ENCODE assay signal across 28 cellular contexts in genomic region chr1:10630661-10631120, GRCh38.
DNase-seq lines count a peak whose midpoint lies in the region; ATAC-seq and TF ChIP-seq lines count a peak whose summit lies in the region.
"Had no signal": no experiment of that assay in that cellular context is flagged by ENCODE, and none has a peak within 500 bp of the region (broad histone marks: within the 10 kb centered on the region; RNA-seq: fewer than 3 reads in every experiment).

No MANE protein-coding gene starts in this region.

- H3K9ac ChIP-seq in SK-N-SH, result no peak overlapping the region
- H3K9ac ChIP-seq: GM23248 had no signal

- POLR2A ChIA-PET in SK-N-SH (lab: Yijun Ruan, JAX), result no interaction called here

- CTCF ChIA-PET in SK-N-SH (lab: Yijun Ruan, JAX), result interaction anchor here (1.3 kb wide), 1 partner anchor 9 kb away, joined by 4 read pairs; no protein-coding TSS in a partner anchor

- H3K27me3 Mint-ChIP-seq in glutamatergic neuron (ENCODE audit: unreplicated experiment), result peaks cover 4% of the 10 kb centered on the region

- no peak overlapping the region for H2AFZ ChIP-seq in SK-N-SH (ENCODE audit: low read depth)
- H2AFZ ChIP-seq: GM23248 had no signal

- H3K36me3 Mint-ChIP-seq in glutamatergic neuron (ENCODE audit: unreplicated experiment), result no peaks in the 10 kb centered on the region

- no peaks in the 10 kb centered on the region for H3F3A ChIP-seq in SK-N-SH (replicated peaks; ENCODE audit: insufficient read depth)

- H3K27me3 ChIP-seq in SK-N-SH (ENCODE audit: insufficient read depth) (no peaks in the 10 kb centered on the region), RWPE2 (ENCODE audit: insufficient read depth, poor library complexity, severe bottlenecking) (no peaks in the 10 kb centered on the region), spleen (replicated peaks in 1 of 7) (no peaks in the 10 kb centered on the region)
- H3K27me3 ChIP-seq: BE2C, MG63, tibial nerve had no signal

- H3K4me1 ChIP-seq in SK-N-SH (ENCODE audit: control insufficient read depth in 1 of 2, insufficient read depth in 2 of 2, low read depth in 1 of 2, low read length in 1 of 2) (peaks cover 5 to 33% of the 10 kb centered on the region in 2 experiments; a peak in 2 of 4 replicates), RWPE2 (ENCODE audit: insufficient read depth, poor library complexity, severe bottlenecking) (peaks cover 14% of the 10 kb centered on the region), spleen (peaks cover 0 to 8% (median 0%) of the 10 kb centered on the region in 6 donors)

- H3K27ac Mint-ChIP-seq in glutamatergic neuron (ENCODE audit: unreplicated experiment), result no peak overlapping the region
- H3K27ac Mint-ChIP-seq: activated CD8-positive, alpha-beta T cell treated with anti-CD3 and anti-CD28 coated beads, Interleukin-2, amount 10 ng/mL, durations not matched to agents 7 days and 5 days had no signal

- H3K4me3 ChIP-seq in SK-N-SH (ENCODE audit: low read depth in 2 of 2, low read length in 1 of 2) (no peak overlapping the region), RWPE2 (ENCODE audit: severe bottlenecking) (no peak overlapping the region), spleen (no peak overlapping the region)
- H3K4me3 ChIP-seq: GM23248, MG63, tibial nerve had no signal

- peaks cover 0 to 5% of the 10 kb centered on the region in 2 experiments for H3K36me3 ChIP-seq in SK-N-SH (replicated peaks in 1 of 2; ENCODE audit: control insufficient read depth in 1 of 2, insufficient read depth in 2 of 2, low read length in 1 of 2)
- H3K36me3 ChIP-seq in RWPE2 (ENCODE audit: low read depth), result no peaks in the 10 kb centered on the region
- H3K36me3 ChIP-seq in spleen, result peaks cover 0 to 81% (median 37%) of the 10 kb centered on the region in 6 donors
- H3K36me3 ChIP-seq: BE2C had no signal

- TF ChIP-seq RAD21 in SK-N-SH (IDR thresholded peaks at IDR 0.05; ENCODE audit: low read length), result no peak

- ATAC-seq in SK-N-SH treated with all-trans-retinoic acid at 6 μM for 48 hours (no peak), RWPE2 (ENCODE audit: low read depth) (no peak), HG02678 (IDR thresholded peaks at IDR 0.05; ENCODE audit: unreplicated experiment) (no peak), HG02852 (IDR thresholded peaks at IDR 0.05; ENCODE audit: unreplicated experiment) (no peak), HG03432 (IDR thresholded peaks at IDR 0.05; ENCODE audit: unreplicated experiment) (no peak)
- ATAC-seq: activated CD4-positive, CD25-positive, alpha-beta regulatory T cell treated with anti-CD3 and anti-CD28 coated beads, Interleukin-2, amount 50 U/mL, for 24 hours; activated CD8-positive, alpha-beta T cell treated with anti-CD3 and anti-CD28 coated beads, Interleukin-2, amount 10 ng/mL, durations not matched to agents 7 days and 5 days; activated T-cell treated with anti-CD3 and anti-CD28 coated beads, Interleukin-2, amount 50 U/mL, for 4 hours; stimulated activated naive CD8-positive, alpha-beta T cell treated with anti-CD3 and anti-CD28 coated beads, Interleukin-15, Interleukin-2, amounts not matched to agents 100 U/mL and 50 U/mL, for 24 hours had no signal

- H3K27ac ChIP-seq in SK-N-SH (ENCODE audit: low read depth in 2 of 2, low read length in 1 of 2), result peak overlapping the region in 1 of 2 experiments; percentile 9; a peak in 1 of 4 replicates
- H3K27ac ChIP-seq in RWPE2 (ENCODE audit: poor library complexity, severe bottlenecking), result no peak overlapping the region
- H3K27ac ChIP-seq in spleen, result no peak overlapping the region
- H3K27ac ChIP-seq: epithelial cell of prostate, GM23248 had no signal

- peaks cover 4% of the 10 kb centered on the region for H3K9me3 Mint-ChIP-seq in glutamatergic neuron (ENCODE audit: unreplicated experiment)
- H3K9me3 Mint-ChIP-seq: activated T-cell treated with anti-CD3 and anti-CD28 coated beads, Interleukin-2, amount 50 U/mL, for 4 hours; neural crest cell had no signal

- DNase-seq in SK-N-SH (peak; percentile 58), RWPE2 (ENCODE audit: low spot score) (peak; percentile 57), glutamatergic neuron (peak; percentile 10), spleen (peak; percentile 49)
- DNase-seq: activated CD8-positive, alpha-beta T cell treated with anti-CD3 and anti-CD28 coated beads, Interleukin-2, amount 10 ng/mL, durations not matched to agents 7 days and 5 days; activated naive CD4-positive, alpha-beta T cell; activated T-cell treated with anti-CD3 and anti-CD28 coated beads, Interleukin-2, amount 50 U/mL, for 4 hours; amniotic stem cell; BE2C; central memory CD4-positive, alpha-beta T cell; foreskin fibroblast; GM23248; hippocampal formation; MG63; NCI-H1417 treated with DMSO at 0.1 percent for 48 hours; NCI-H510A; NK-92 treated with Interleukin-12 subunit alpha and Interleukin-12 subunit beta, amount 100 ng/mL, for 24 hours; stimulated activated CD4-positive, alpha-beta T cell treated with anti-CD3 and anti-CD28 coated beads, Interleukin-4, amount 100 ng/mL, for 1 hour; stimulated activated naive CD8-positive, alpha-beta T cell treated with anti-CD3 and anti-CD28 coated beads, Interleukin-15, Interleukin-2, amounts not matched to agents 100 U/mL and 50 U/mL, for 24 hours; T1000 had no signal

- TF ChIP-seq CTCF in SK-N-SH (IDR thresholded peaks at IDR 0.05), result no peak
- no peak for TF ChIP-seq CTCF in RWPE2 (IDR thresholded peaks at IDR 0.05; ENCODE audit: poor library complexity, severe bottlenecking)
- TF ChIP-seq CTCF in glutamatergic neuron (IDR thresholded peaks at IDR 0.05; ENCODE audit: partially characterized antibody, unreplicated experiment), result no peak
- TF ChIP-seq CTCF in spleen (IDR thresholded peaks at IDR 0.05 in 8 of 11, conservative IDR thresholded peaks at IDR 0.05 in 3 of 11), result no peak

- no peaks in the 10 kb centered on the region for H3K9me2 ChIP-seq in SK-N-SH

- no peak overlapping the region for H3K4me3 Mint-ChIP-seq in glutamatergic neuron (ENCODE audit: unreplicated experiment)
- H3K4me3 Mint-ChIP-seq: activated CD8-positive, alpha-beta T cell treated with anti-CD3 and anti-CD28 coated beads, Interleukin-2, amount 10 ng/mL, durations not matched to agents 7 days and 5 days; activated T-cell treated with anti-CD3 and anti-CD28 coated beads, Interleukin-2, amount 50 U/mL, for 4 hours; neural crest cell had no signal

- intact Hi-C loops in spleen (cut with DNase I; ENCODE audit: low total_unique reads), result no loop called here

- H3K79me2 ChIP-seq in SK-N-SH (ENCODE audit: insufficient read depth), result no peaks in the 10 kb centered on the region

- no peaks in the 10 kb centered on the region for H4K20me1 ChIP-seq in SK-N-SH (ENCODE audit: insufficient read depth)

- no peak for TF ChIP-seq POLR2A in spleen (IDR thresholded peaks at IDR 0.05)

- H3K4me1 Mint-ChIP-seq in glutamatergic neuron (ENCODE audit: low read depth, unreplicated experiment), result peaks cover 12% of the 10 kb centered on the region

- no peak for TF ChIP-seq EP300 in SK-N-SH (IDR thresholded peaks at IDR 0.05; ENCODE audit: borderline replicate concordance in 1 of 2, low read depth in 1 of 2, low read length in 1 of 2)

- 92% methylated on average over 12 of the region's 13 CpGs for WGBS in SK-N-SH (ENCODE audit: low lambda C conversion rate)
- WGBS in spleen, 5 donors, result 78 to 90% (median 85%) methylated on average over 8 to 13 of the region's 13 CpGs

- H3K4me2 ChIP-seq in SK-N-SH, result no peak overlapping the region

- no peaks in the 10 kb centered on the region for H3K9me3 ChIP-seq in SK-N-SH
- H3K9me3 ChIP-seq in RWPE2 (ENCODE audit: severe bottlenecking), result no peaks in the 10 kb centered on the region
- H3K9me3 ChIP-seq in spleen, result no peaks in the 10 kb centered on the region
- H3K9me3 ChIP-seq: BE2C, MG63, tibial nerve had no signal

TF ChIP-seq in SK-N-SH, 30 proteins besides CTCF, POLR2A, EP300 and RAD21 (continues in another document):
- TF ChIP-seq, protein P1, sequence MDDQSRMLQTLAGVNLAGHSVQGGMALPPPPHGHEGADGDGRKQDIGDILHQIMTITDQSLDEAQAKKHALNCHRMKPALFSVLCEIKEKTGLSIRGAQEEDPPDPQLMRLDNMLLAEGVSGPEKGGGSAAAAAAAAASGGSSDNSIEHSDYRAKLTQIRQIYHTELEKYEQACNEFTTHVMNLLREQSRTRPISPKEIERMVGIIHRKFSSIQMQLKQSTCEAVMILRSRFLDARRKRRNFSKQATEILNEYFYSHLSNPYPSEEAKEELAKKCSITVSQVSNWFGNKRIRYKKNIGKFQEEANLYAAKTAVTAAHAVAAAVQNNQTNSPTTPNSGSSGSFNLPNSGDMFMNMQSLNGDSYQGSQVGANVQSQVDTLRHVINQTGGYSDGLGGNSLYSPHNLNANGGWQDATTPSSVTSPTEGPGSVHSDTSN (IDR thresholded peaks at IDR 0.05), result no peak
- TF ChIP-seq MAX (IDR thresholded peaks at IDR 0.05; ENCODE audit: low read depth), result no peak
- TF ChIP-seq FOXM1 (IDR thresholded peaks at IDR 0.05; ENCODE audit: low read depth), result no peak
- TF ChIP-seq EZH2phosphoT487 (IDR thresholded peaks at IDR 0.05; ENCODE audit: borderline replicate concordance, low read depth), result no peak
- no peak for TF ChIP-seq MXI1 (IDR thresholded peaks at IDR 0.05; ENCODE audit: low read depth, low read length)
- TF ChIP-seq FOSL2 (IDR thresholded peaks at IDR 0.05; ENCODE audit: borderline replicate concordance, low read depth), result no peak
- no peak for TF ChIP-seq RFX5 (IDR thresholded peaks at IDR 0.05; ENCODE audit: low read length)

TF ChIP-seq in SK-N-SH treated with all-trans-retinoic acid at 6 μM for 48 hours, 23 proteins besides CTCF, POLR2A, EP300 and RAD21 (continues in another document):
- TF ChIP-seq, protein P2, sequence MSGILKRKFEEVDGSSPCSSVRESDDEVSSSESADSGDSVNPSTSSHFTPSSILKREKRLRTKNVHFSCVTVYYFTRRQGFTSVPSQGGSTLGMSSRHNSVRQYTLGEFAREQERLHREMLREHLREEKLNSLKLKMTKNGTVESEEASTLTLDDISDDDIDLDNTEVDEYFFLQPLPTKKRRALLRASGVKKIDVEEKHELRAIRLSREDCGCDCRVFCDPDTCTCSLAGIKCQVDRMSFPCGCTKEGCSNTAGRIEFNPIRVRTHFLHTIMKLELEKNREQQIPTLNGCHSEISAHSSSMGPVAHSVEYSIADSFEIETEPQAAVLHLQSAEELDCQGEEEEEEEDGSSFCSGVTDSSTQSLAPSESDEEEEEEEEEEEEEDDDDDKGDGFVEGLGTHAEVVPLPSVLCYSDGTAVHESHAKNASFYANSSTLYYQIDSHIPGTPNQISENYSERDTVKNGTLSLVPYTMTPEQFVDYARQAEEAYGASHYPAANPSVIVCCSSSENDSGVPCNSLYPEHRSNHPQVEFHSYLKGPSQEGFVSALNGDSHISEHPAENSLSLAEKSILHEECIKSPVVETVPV (CRISPR knock-in tag; IDR thresholded peaks at IDR 0.05), result no peak
- TF ChIP-seq BACH2 (CRISPR knock-in tag; IDR thresholded peaks at IDR 0.05; ENCODE audit: borderline replicate concordance), result no peak
- no peak for TF ChIP-seq ZC3H10 (CRISPR knock-in tag; IDR thresholded peaks at IDR 0.05)
- no peak for TF ChIP-seq ISL1 (CRISPR knock-in tag; IDR thresholded peaks at IDR 0.05)
- TF ChIP-seq TCF4 (CRISPR knock-in tag; IDR thresholded peaks at IDR 0.05; ENCODE audit: borderline replicate concordance), result no peak
- no peak for TF ChIP-seq ARNTL (CRISPR knock-in tag; IDR thresholded peaks at IDR 0.05; ENCODE audit: borderline replicate concordance, low read depth)
- no peak for TF ChIP-seq ZFP3 (CRISPR knock-in tag; IDR thresholded peaks at IDR 0.05)
- no peak for TF ChIP-seq ESRRG (CRISPR knock-in tag; IDR thresholded peaks at IDR 0.05)
- no peak for TF ChIP-seq SNAI2 (CRISPR knock-in tag; IDR thresholded peaks at IDR 0.05)
- no peak for TF ChIP-seq RARB (CRISPR knock-in tag; IDR thresholded peaks at IDR 0.05)
